18 cellular contexts compared by ENCODE assay signal in genomic region chr9:120184266-120184665, GRCh38.
DNase-seq lines count a peak whose midpoint lies in the region; ATAC-seq and TF ChIP-seq lines count a peak whose summit lies in the region.
"Had no signal": no experiment of that assay in that cellular context is flagged by ENCODE, and none has a peak within 500 bp of the region (broad histone marks: within the 10 kb centered on the region; RNA-seq: fewer than 3 reads in every experiment).

No MANE protein-coding gene starts in this region.

- ATAC-seq in GM18907 (IDR thresholded peaks at IDR 0.05; ENCODE audit: unreplicated experiment) (peak; percentile 72), GM21360 (IDR thresholded peaks at IDR 0.05; ENCODE audit: unreplicated experiment) (peak; percentile 51), HG02973 (IDR thresholded peaks at IDR 0.05; ENCODE audit: unreplicated experiment) (peak; percentile 62), GM18502 (IDR thresholded peaks at IDR 0.05; ENCODE audit: poor library complexity, unreplicated experiment) (no peak)
- ATAC-seq: Panc1 had no signal

- DNase-seq in cerebellar cortex (ENCODE audit: low spot score), result peak; percentile 84
- no peak for DNase-seq in activated CD4-positive, CD25-positive, alpha-beta regulatory T cell treated with anti-CD3 and anti-CD28 coated beads, Interleukin-2, amount 50 U/mL, for 72 hours
- DNase-seq in HFFc6, result no peak
- DNase-seq in DMS153 (lab: John Stamatoyannopoulos, UW), result no peak
- DNase-seq: ACHN, COR-L47, DMS53, GM23248, HCEC 1CT, IMR-90, NCI-H187 treated with DMSO at 0.1 percent for 48 hours, NCI-H446, NCI-H82 had no signal

- H3K27me3 Mint-ChIP-seq in HFFc6 (ENCODE audit: insufficient read depth), result 0 out of 2 replicates have a peak, but pooled peaks cover 1% of the 10 kb centered on the region

- no peaks in the 10 kb centered on the region; the same call in 1 of the 2 replicates for H3K36me3 Mint-ChIP-seq in HFFc6 (ENCODE audit: low read depth)

- H3K9me3 Mint-ChIP-seq in HFFc6, result peaks cover 42% of the 10 kb centered on the region

- H3K4me1 Mint-ChIP-seq in HFFc6 (ENCODE audit: low read depth), result no peaks in the 10 kb centered on the region

- no peak overlapping the region for H3K4me3 Mint-ChIP-seq in HFFc6

- no peak for TF ChIP-seq CTCF in HFFc6 (IDR thresholded peaks at IDR 0.05)

- no peak overlapping the region for H3K27ac Mint-ChIP-seq in HFFc6
